In the genomic region with DNA sequence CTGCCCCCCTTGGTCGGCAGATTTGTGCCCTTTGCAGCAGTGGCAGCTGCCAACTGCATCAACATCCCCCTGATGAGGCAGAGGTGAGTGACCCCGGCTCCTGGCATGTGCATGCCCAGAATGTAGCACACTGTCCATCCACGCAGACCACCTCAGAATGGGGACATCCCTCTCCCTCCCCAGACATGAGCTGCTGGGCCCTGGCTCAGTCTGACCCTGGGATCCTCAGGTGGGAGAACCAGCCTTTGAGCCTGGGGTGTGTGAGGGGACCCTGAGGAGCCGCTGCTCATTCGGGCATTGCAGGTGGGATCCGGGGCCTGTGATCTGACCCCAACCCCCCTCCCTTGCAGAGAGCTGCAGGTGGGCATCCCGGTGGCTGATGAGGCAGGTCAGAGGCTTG, we compare ENCODE assay signal across 26 cellular contexts. TPM values are rescaled to one million over a fixed set of nuclear protein-coding genes. Genes with fewer than 3 reads are reported as not detected.
"Had no signal": no experiment of that assay in that cellular context is flagged by ENCODE, and none has a peak within 500 bp of the region (broad histone marks: within the 10 kb centered on the region; RNA-seq: fewer than 3 reads in every experiment).

No MANE protein-coding gene starts in this region.

- H3K36me3 ChIP-seq: neural progenitor cell, neutrophil, ovary, uterus had no signal

- H2AFZ ChIP-seq: neural progenitor cell, parathyroid adenoma had no signal

- H3K9me3 ChIP-seq: neutrophil, ovary, psoas muscle, right lobe of liver, sigmoid colon, suprapubic skin, testis, tibial artery, transverse colon, upper lobe of right lung, uterus had no signal

- DNase-seq: naive thymus-derived CD4-positive, alpha-beta T cell; natural killer cell; nucleus accumbens; ovary; psoas muscle; right cardiac atrium; right lobe of liver; sigmoid colon; stimulated activated CD4-positive, alpha-beta T cell treated with anti-CD3 and anti-CD28 coated beads, Interleukin-15, amount 100 ng/mL, for 24 hours; stimulated activated CD4-positive, alpha-beta T cell treated with anti-CD3 and anti-CD28 coated beads, Interleukin-2, amount 100 ng/mL, for 24 hours; stimulated activated CD4-positive, alpha-beta T cell treated with anti-CD3 and anti-CD28 coated beads, Interleukin-2, amount 100 ng/mL, for 48 hours; stimulated activated CD4-positive, alpha-beta T cell treated with anti-CD3 and anti-CD28 coated beads, Interleukin-4, amount 100 ng/mL, for 24 hours; stimulated activated naive CD4-positive, alpha-beta T cell; stimulated activated naive CD8-positive, alpha-beta T cell treated with anti-CD3 and anti-CD28 coated beads, Interleukin-15, amount 100 ng/mL, for 72 hours; stimulated activated naive CD8-positive, alpha-beta T cell treated with anti-CD3 and anti-CD28 coated beads, Interleukin-15, Interleukin-2, amounts not matched to agents 100 U/mL and 50 U/mL, for 24 hours; substantia nigra; testis; tibial artery; transverse colon; upper lobe of right lung; uterus had no signal

- H3K27ac ChIP-seq: neural progenitor cell, neutrophil, ovary, parathyroid adenoma, psoas muscle, right lobe of liver, sigmoid colon, suprapubic skin, testis, tibial artery, transverse colon, upper lobe of right lung, uterus had no signal

- H3K4me2 ChIP-seq: neural progenitor cell had no signal

- H3K27me3 ChIP-seq: ovary, right lobe of liver, sigmoid colon, suprapubic skin, testis, tibial artery, transverse colon, upper lobe of right lung, uterus had no signal

- H3K9ac ChIP-seq: neural progenitor cell, parathyroid adenoma had no signal

- H3K4me3 ChIP-seq: neural progenitor cell, ovary, psoas muscle, right lobe of liver, sigmoid colon, suprapubic skin, testis, tibial artery, transverse colon, upper lobe of right lung, uterus had no signal

- ATAC-seq: naive thymus-derived CD4-positive, alpha-beta T cell; natural killer cell; psoas muscle; right cardiac atrium; right lobe of liver; stimulated activated memory B cell treated with anti-CD40 and anti-IgM and Interleukin-4, amounts not matched to agents 10 μg/mL and 1 μg/mL and 100 μg/mL, for 72 hours; stimulated activated naive CD8-positive, alpha-beta T cell treated with anti-CD3 and anti-CD28 coated beads, Interleukin-15, amount 100 ng/mL, for 72 hours; stimulated activated naive CD8-positive, alpha-beta T cell treated with anti-CD3 and anti-CD28 coated beads, Interleukin-15, Interleukin-2, amounts not matched to agents 100 U/mL and 50 U/mL, for 24 hours; upper lobe of right lung had no signal

RNA-seq across cellular contexts. Expression of gene KAZALD1, which starts 25.1 kb away (rescaled TPM):
- polyA plus RNA-seq: naive thymus-derived CD4-positive, alpha-beta T cell had no signal
